ENCODE assay signal across 8 cellular contexts in the genomic region with DNA sequence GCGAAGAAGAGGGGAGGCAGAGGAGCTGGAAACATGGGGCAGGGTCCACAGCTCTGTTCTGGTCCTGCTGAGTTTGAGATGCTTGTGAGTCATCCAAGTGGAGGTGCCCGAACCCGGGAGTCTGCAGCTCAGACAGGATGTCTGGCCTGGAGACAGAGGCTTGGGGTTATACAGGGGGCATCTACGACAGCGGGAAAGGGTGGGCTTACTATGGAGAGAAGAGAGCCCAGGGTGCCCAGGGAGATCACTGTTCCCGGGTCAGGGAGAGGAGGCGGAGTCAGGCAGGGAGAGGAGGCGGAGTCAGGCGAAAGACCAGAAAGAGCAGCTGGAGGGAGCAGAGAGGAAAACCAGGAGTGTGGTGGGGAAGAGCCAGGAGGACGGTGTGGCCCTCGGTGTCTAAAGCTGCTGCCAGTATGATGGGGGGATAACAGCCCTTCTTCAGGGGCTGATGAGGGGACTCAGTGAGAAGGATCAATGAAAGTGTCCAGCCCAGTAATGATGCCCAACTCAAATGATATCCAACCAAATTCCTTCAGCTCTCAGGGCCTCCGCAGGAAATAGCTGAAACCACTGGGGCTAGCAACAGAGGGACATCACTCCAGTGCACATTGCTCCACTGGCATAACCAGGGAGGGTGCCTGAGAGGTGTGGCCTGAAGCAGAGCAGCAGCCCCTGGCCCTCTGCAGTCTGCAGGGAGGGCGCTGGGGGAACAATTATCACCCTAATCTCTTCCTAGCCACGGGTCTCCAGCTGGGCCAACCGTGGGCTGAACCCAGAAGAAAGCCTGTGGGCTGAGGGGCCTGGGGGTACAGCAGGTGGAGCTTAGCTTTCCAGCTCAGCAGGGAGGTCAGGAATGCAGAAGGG. TPM values are rescaled to one million over a fixed set of nuclear protein-coding genes. Genes with fewer than 3 reads are reported as not detected.
DNase-seq lines count a peak whose midpoint lies in the region; ATAC-seq and TF ChIP-seq lines count a peak whose summit lies in the region.

No MANE protein-coding gene starts in this region.

- H3K4me1 ChIP-seq in adrenal gland (replicated peaks in 1 of 2) (peaks cover 34 to 54% of the 10 kb centered on the region in 2 donors), stomach smooth muscle (ENCODE audit: control insufficient read depth, insufficient read depth, low read length) (peaks cover 46% of the 10 kb centered on the region)

- TF ChIP-seq POLR2A in adrenal gland (IDR thresholded peaks at IDR 0.05): no peak

- in situ Hi-C loops in ACHN (cut with HindIII; ENCODE audit: low pct_ligation_motif_present, low pct_unique_long_range_greater_than_20kb, low sequenced_read_pairs): no loop called here
- in situ Hi-C loops in KBM-7 (cut with MboI; ENCODE audit: low pct_unique_long_range_greater_than_20kb, low sequenced_read_pairs): no loop called here

- DNase-seq in ACHN (peak; percentile 57), HT1080 (ENCODE audit: low read depth) (peak; percentile 92), adrenal gland (peak in 4 of 7 donors; percentile 49 to 78 (median 62)), iPS-NIHi7 (ENCODE audit: extremely low spot score) (peak; percentile 71), KBM-7 (no peak)

- H3K9ac ChIP-seq in stomach smooth muscle (ENCODE audit: low read length in 2 of 2): peak overlapping the region; percentile 12 to 36

- ATAC-seq in HG02623 (IDR thresholded peaks at IDR 0.05; ENCODE audit: unreplicated experiment): no peak
- ATAC-seq in HG03097 (IDR thresholded peaks at IDR 0.05; ENCODE audit: low FRiP score, unreplicated experiment): no peak

- H3K4me3 ChIP-seq in adrenal gland (no peak overlapping the region), stomach smooth muscle (ENCODE audit: low read length in 2 of 2) (peak overlapping the region in 1 of 2 donors; percentile 8)

- no peak for TF ChIP-seq CTCF in adrenal gland (IDR thresholded peaks at IDR 0.05)

- intact Hi-C loops in adrenal gland (cut with DNase I): no loop called here

- H3K36me3 ChIP-seq in adrenal gland (replicated peaks in 1 of 2): no peaks in the 10 kb centered on the region
- no peaks in the 10 kb centered on the region for H3K36me3 ChIP-seq in stomach smooth muscle (ENCODE audit: control insufficient read depth in 2 of 2, insufficient read depth in 2 of 2, low read length in 2 of 2)

- H3K9me3 ChIP-seq in adrenal gland (replicated peaks in 1 of 3): no peaks in the 10 kb centered on the region
- no peaks in the 10 kb centered on the region for H3K9me3 ChIP-seq in stomach smooth muscle (ENCODE audit: control insufficient read depth in 2 of 2, low read length in 2 of 2)

- H3K27ac ChIP-seq in adrenal gland: peak overlapping the region in 2 of 5 donors; percentile 93 to 96
- H3K27ac ChIP-seq in stomach smooth muscle (ENCODE audit: low read length): peak overlapping the region; percentile 97

- H3K27me3 ChIP-seq in adrenal gland: no peaks in the 10 kb centered on the region
- H3K27me3 ChIP-seq in stomach smooth muscle (ENCODE audit: control insufficient read depth in 1 of 2, insufficient read depth in 2 of 2, low read length in 2 of 2): no peaks in the 10 kb centered on the region

- WGBS in adrenal gland, 4 donors: 19 to 30% (median 29%) methylated on average over 10 to 15 of the region's 15 CpGs

RNA-seq across cellular contexts. Expression of a gene that starts 2.6 kb away (rescaled TPM):
- total RNA-seq in HT1080 (2014; rRNA removed; shearing (Covaris generic)): 6.2 and 6.5 TPM in 2 replicates
- polyA plus RNA-seq in HT1080 (2015; cell fraction: cytosol; rRNA removed): 157 and 158 TPM in 2 replicates
- polyA plus RNA-seq in HT1080 (2015; cell fraction: nucleus; rRNA removed): 490 and 510 TPM in 2 replicates
- total RNA-seq in adrenal gland: 100 to 1,000 TPM in 7 of 8 donors, 10 to 100 TPM in 1; 70.9 to 362 (median 221) TPM
- 100 to 1,000 TPM in 2 of 3 donors, 10 to 100 TPM in 1; 40.2 to 323 (median 265) TPM for polyA plus RNA-seq in adrenal gland

RNA-seq across cellular contexts. Expression of a gene that starts 9.5 kb away (rescaled TPM):
- total RNA-seq in HT1080 (2014; rRNA removed; shearing (Covaris generic)): 137 and 145 TPM in 2 replicates
- 92.5 and 122 TPM in 2 replicates for polyA plus RNA-seq in HT1080 (2015; cell fraction: cytosol; rRNA removed)
- polyA plus RNA-seq in HT1080 (2015; cell fraction: nucleus; rRNA removed): 74.7 and 83.9 TPM in 2 replicates
- total RNA-seq in adrenal gland: 10 to 100 TPM; 34.0 to 83.4 (median 54.2) TPM
- polyA plus RNA-seq in adrenal gland: 100 to 1,000 TPM in 2 of 3 donors, 1 to 10 TPM in 1; 9.4 to 135 (median 120) TPM

RNA-seq across cellular contexts. Expression of a gene that starts 11.6 kb away (rescaled TPM):
- 34.6 and 45.1 TPM in 2 replicates for total RNA-seq in HT1080 (2014; rRNA removed; shearing (Covaris generic))
- 49.7 and 54.5 TPM in 2 replicates for polyA plus RNA-seq in HT1080 (2015; cell fraction: cytosol; rRNA removed)
- polyA plus RNA-seq in HT1080 (2015; cell fraction: nucleus; rRNA removed): 22.0 and 23.9 TPM in 2 replicates
- total RNA-seq in adrenal gland: 10 to 100 TPM; 28.1 to 77.1 (median 46.7) TPM
- polyA plus RNA-seq in adrenal gland: 10 to 100 TPM in 2 of 3 donors, 1 to 10 TPM in 1; 7.0 to 64.4 (median 50.1) TPM

RNA-seq across cellular contexts. Expression of a gene that starts 15.1 kb away (rescaled TPM):
- 65.5 and 74.4 TPM in 2 replicates for total RNA-seq in HT1080 (2014; rRNA removed; shearing (Covaris generic))
- 42.7 and 55.5 TPM in 2 replicates for polyA plus RNA-seq in HT1080 (2015; cell fraction: cytosol; rRNA removed)
- 76.0 and 118 TPM in 2 replicates for polyA plus RNA-seq in HT1080 (2015; cell fraction: nucleus; rRNA removed)
- total RNA-seq in adrenal gland: 10 to 100 TPM; 12.8 to 56.3 (median 36.0) TPM
- polyA plus RNA-seq in adrenal gland: 10 to 100 TPM in 2 of 3 donors, 1 to 10 TPM in 1; 8.7 to 68.0 (median 33.9) TPM

RNA-seq across cellular contexts. Expression of a gene that starts 34.8 kb away (rescaled TPM):
- total RNA-seq in HT1080 (2014; rRNA removed; shearing (Covaris generic)): not detected in 2 replicates
- 0.16 TPM in 1 of 2 replicates, not detected in the other for polyA plus RNA-seq in HT1080 (2015; cell fraction: cytosol; rRNA removed)
- 0.14 TPM in 1 of 2 replicates, not detected in the other for polyA plus RNA-seq in HT1080 (2015; cell fraction: nucleus; rRNA removed)
- total RNA-seq in adrenal gland: 1 to 10 TPM in 1 of 8 donors, under 1 TPM in 3, not detected in 4; 0.14 to 1.5 (median 0.40) TPM
- 10 to 100 TPM in 1 of 3 donors, 1 to 10 TPM in 1, not detected in 1; 2.4 to 12.5 TPM for polyA plus RNA-seq in adrenal gland
